ENCODE assay signal across 25 cellular contexts in genomic region chr6:108380876-108381275, GRCh38.
DNase-seq lines count a peak whose midpoint lies in the region; ATAC-seq, FAIRE-seq and TF ChIP-seq lines count a peak whose summit lies in the region.
"Had no signal": no experiment of that assay in that cellular context is flagged by ENCODE, and none has a peak within 500 bp of the region (broad histone marks: within the 10 kb centered on the region; RNA-seq: fewer than 3 reads in every experiment).

No MANE protein-coding gene starts in this region.

- H3K27me3 ChIP-seq in K562 (ENCODE audit: control insufficient read depth in 2 of 2, insufficient read depth in 2 of 2, low read length in 2 of 2), result no peaks in the 10 kb centered on the region
- no peaks in the 10 kb centered on the region for H3K27me3 ChIP-seq in tibial artery
- H3K27me3 ChIP-seq: BE2C; BLaER1 treated with 17β-estradiol and CSF1 and Interleukin-3, amounts not matched to agents 10 nM and 100 nM had no signal

- H3K27ac ChIP-seq in K562 (ENCODE audit: extremely low read depth, low read depth, low read length) (no peak overlapping the region), tibial artery (no peak overlapping the region)
- H3K27ac ChIP-seq: 22Rv1; BLaER1 treated with 17β-estradiol and CSF1 and Interleukin-3, amounts not matched to agents 10 nM and 100 nM had no signal

- peak; percentile 2 for DNase-seq in DMS 273 (lab: John Stamatoyannopoulos, UW; ENCODE audit: unreplicated experiment)
- DNase-seq in DMS 273 treated with DMSO at 0.1 percent for 48 hours (lab: John Stamatoyannopoulos, UW), result no peak
- DNase-seq in K562 (ENCODE audit: extremely low read depth in 1 of 4, low spot score in 3 of 4), result no peak
- no peak for DNase-seq in mesothelial cell of epicardium (ENCODE audit: low spot score in 2 of 2, unreplicated experiment in 2 of 2)
- DNase-seq in lower leg skin (ENCODE audit: low spot score in 2 of 2), result no peak
- DNase-seq in tibial artery, result no peak
- DNase-seq: ACHN; AML-193; BE2C; CD4-positive, alpha-beta T cell; CD8-positive, alpha-beta memory T cell; DMS79; EL; GF-D8; H9 had no signal

- H3K9ac ChIP-seq in K562 (ENCODE audit: insufficient read depth in 1 of 2, low read depth in 2 of 2, low read length in 2 of 2), result no peak overlapping the region
- H3K9ac ChIP-seq: BLaER1 treated with 17β-estradiol and CSF1 and Interleukin-3, amounts not matched to agents 10 nM and 100 nM had no signal

- peaks cover 31% of the 10 kb centered on the region for H3K9me3 Mint-ChIP-seq in mesothelial cell of epicardium

- no peaks in the 10 kb centered on the region for H4K20me1 ChIP-seq in K562 (replicated peaks; ENCODE audit: control insufficient read depth, insufficient read depth, low read length)
- H4K20me1 ChIP-seq: BLaER1 treated with 17β-estradiol and CSF1 and Interleukin-3, amounts not matched to agents 10 nM and 100 nM had no signal

- in situ Hi-C loops in K562 (cut with MboI), result no loop called here

- peak overlapping the region; percentile 15 for H3K27ac Mint-ChIP-seq in mesothelial cell of epicardium
- H3K27ac Mint-ChIP-seq: CD14-positive monocyte; CD4-positive, alpha-beta T cell; GM23338 had no signal

- H3K9me1 ChIP-seq in K562 (ENCODE audit: control insufficient read depth, insufficient read depth, low read length), result no peaks in the 10 kb centered on the region

- BruUV-seq in K562 (replicated peaks; lab: Mats Ljungman, UMichigan), result no TSS peak

- intact Hi-C loops in K562 (cut with micrococcal nuclease), result no loop called here
- intact Hi-C loops in lower leg skin (cut with DNase I; ENCODE audit: low total_unique reads), result no loop called here
- intact Hi-C loops in tibial artery (cut with DNase I; ENCODE audit: low total_unique reads), result no loop called here

- H2AFZ ChIP-seq in K562 (ENCODE audit: low read depth, low read length), result no peak overlapping the region
- H2AFZ ChIP-seq: GM23338 had no signal

- no peaks in the 10 kb centered on the region for H3K27me3 Mint-ChIP-seq in mesothelial cell of epicardium (ENCODE audit: low read depth)
- H3K27me3 Mint-ChIP-seq: CD4-positive, alpha-beta T cell; CD8-positive, alpha-beta memory T cell had no signal

- H3K4me1 ChIP-seq in K562 (replicated peaks in 1 of 2; ENCODE audit: control insufficient read depth in 2 of 2, insufficient read depth in 2 of 2, low read length in 2 of 2) (no peaks in the 10 kb centered on the region), tibial artery (no peaks in the 10 kb centered on the region)
- H3K4me1 ChIP-seq: BLaER1 treated with 17β-estradiol and CSF1 and Interleukin-3, amounts not matched to agents 10 nM and 100 nM had no signal

- no peak for TF ChIP-seq POLR2A in K562 (conservative IDR thresholded peaks at IDR 0.05)
- TF ChIP-seq POLR2A in lower leg skin (IDR thresholded peaks at IDR 0.05), result no peak

- no peak for TF ChIP-seq RAD21 in K562 (CRISPR knock-in tag; conservative IDR thresholded peaks at IDR 0.05 in 1 of 2, IDR thresholded peaks at IDR 0.05 in 1 of 2)

- H3K4me1 Mint-ChIP-seq in mesothelial cell of epicardium, result peaks cover 23% of the 10 kb centered on the region
- H3K4me1 Mint-ChIP-seq: CD14-positive monocyte; CD8-positive, alpha-beta memory T cell; GM23338; H9 had no signal

- peaks cover 29% of the 10 kb centered on the region for H3K36me3 Mint-ChIP-seq in mesothelial cell of epicardium

- TF ChIP-seq CTCF in K562 (IDR thresholded peaks at IDR 0.05 in 2 of 3, conservative IDR thresholded peaks at IDR 0.05 in 1 of 3; ENCODE audit: insufficient read depth in 2 of 3, low read depth in 1 of 3, low read length in 3 of 3), result no peak
- no peak for TF ChIP-seq CTCF in mesothelial cell of epicardium (IDR thresholded peaks at IDR 0.05; ENCODE audit: unreplicated experiment)
- no peak for TF ChIP-seq CTCF in lower leg skin (IDR thresholded peaks at IDR 0.05)
- no peak for TF ChIP-seq CTCF in tibial artery (IDR thresholded peaks at IDR 0.05)

- CTCF ChIA-PET in K562 (lab: Yijun Ruan, JAX; ENCODE audit: low intra/inter-chr PET ratio), result no interaction called here

- H3K9me3 ChIP-seq in K562 (replicated peaks; ENCODE audit: control insufficient read depth, insufficient read depth, low read depth, low read length) (no peaks in the 10 kb centered on the region), tibial artery (no peaks in the 10 kb centered on the region)
- H3K9me3 ChIP-seq: BE2C had no signal

- H3K4me3 ChIP-seq in K562, result no peak overlapping the region
- no peak overlapping the region for H3K4me3 ChIP-seq in lower leg skin (ENCODE audit: low read depth, poor library complexity, severe bottlenecking)
- no peak overlapping the region for H3K4me3 ChIP-seq in tibial artery
- H3K4me3 ChIP-seq: BLaER1 treated with 17β-estradiol and CSF1 and Interleukin-3, amounts not matched to agents 10 nM and 100 nM; GM23338 had no signal

- 62% methylated on average over 3 of the region's 3 CpGs for WGBS in K562 (ENCODE audit: insufficient coverage, low coverage, missing lambda C conversion rate)
- 69 to 70% methylated on average over 3 of the region's 3 CpGs for WGBS in lower leg skin, 2 donors

- POLR2A ChIA-PET in K562 (lab: Yijun Ruan, JAX), result no interaction called here

- FAIRE-seq in G401.6 (lab: Jason Lieb, UNC) (peak; percentile 48), K562 (lab: Jason Lieb, UNC) (no peak)
- FAIRE-seq: A204.1, GM12891, GM18507 had no signal

- no peaks in the 10 kb centered on the region for H3K79me2 ChIP-seq in K562 (ENCODE audit: control insufficient read depth, insufficient read depth, low read length)

- H3K4me3 Mint-ChIP-seq in mesothelial cell of epicardium, result no peak overlapping the region
- H3K4me3 Mint-ChIP-seq: CD14-positive monocyte; CD4-positive, alpha-beta T cell; CD8-positive, alpha-beta memory T cell; GM23338; H9 had no signal

- H3K4me2 ChIP-seq in K562 (ENCODE audit: insufficient read depth, low read length), result no peak overlapping the region
- H3K4me2 ChIP-seq: BLaER1 treated with 17β-estradiol and CSF1 and Interleukin-3, amounts not matched to agents 10 nM and 100 nM; GM23338 had no signal

- H3K36me3 ChIP-seq in K562 (ENCODE audit: control insufficient read depth, insufficient read depth, low read length) (no peaks in the 10 kb centered on the region), tibial artery (peaks cover 0 to 10% (median 0%) of the 10 kb centered on the region in 3 donors)
- H3K36me3 ChIP-seq: BE2C had no signal

- no peak for TF ChIP-seq EP300 in K562 (IDR thresholded peaks at IDR 0.05; ENCODE audit: low read length)

- ATAC-seq in K562, result no peak
- ATAC-seq in HG03378 (IDR thresholded peaks at IDR 0.05; ENCODE audit: unreplicated experiment), result no peak
- ATAC-seq: GM23338, HCT116 had no signal

TF ChIP-seq in K562, 482 proteins besides CTCF, POLR2A, EP300 and RAD21:
- TF ChIP-seq, protein P1, sequence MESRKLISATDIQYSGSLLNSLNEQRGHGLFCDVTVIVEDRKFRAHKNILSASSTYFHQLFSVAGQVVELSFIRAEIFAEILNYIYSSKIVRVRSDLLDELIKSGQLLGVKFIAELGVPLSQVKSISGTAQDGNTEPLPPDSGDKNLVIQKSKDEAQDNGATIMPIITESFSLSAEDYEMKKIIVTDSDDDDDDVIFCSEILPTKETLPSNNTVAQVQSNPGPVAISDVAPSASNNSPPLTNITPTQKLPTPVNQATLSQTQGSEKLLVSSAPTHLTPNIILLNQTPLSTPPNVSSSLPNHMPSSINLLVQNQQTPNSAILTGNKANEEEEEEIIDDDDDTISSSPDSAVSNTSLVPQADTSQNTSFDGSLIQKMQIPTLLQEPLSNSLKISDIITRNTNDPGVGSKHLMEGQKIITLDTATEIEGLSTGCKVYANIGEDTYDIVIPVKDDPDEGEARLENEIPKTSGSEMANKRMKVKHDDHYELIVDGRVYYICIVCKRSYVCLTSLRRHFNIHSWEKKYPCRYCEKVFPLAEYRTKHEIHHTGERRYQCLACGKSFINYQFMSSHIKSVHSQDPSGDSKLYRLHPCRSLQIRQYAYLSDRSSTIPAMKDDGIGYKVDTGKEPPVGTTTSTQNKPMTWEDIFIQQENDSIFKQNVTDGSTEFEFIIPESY (CRISPR knock-in tag; IDR thresholded peaks at IDR 0.05), result peak; percentile 60; the same call in 1 of the 2 replicates
- TF ChIP-seq ZNF282 (CRISPR knock-in tag; IDR thresholded peaks at IDR 0.05) (no peak), MEF2A (IDR thresholded peaks at IDR 0.05; ENCODE audit: control insufficient read depth, low read depth, low read length) (no peak)
- TF ChIP-seq, protein P2, sequence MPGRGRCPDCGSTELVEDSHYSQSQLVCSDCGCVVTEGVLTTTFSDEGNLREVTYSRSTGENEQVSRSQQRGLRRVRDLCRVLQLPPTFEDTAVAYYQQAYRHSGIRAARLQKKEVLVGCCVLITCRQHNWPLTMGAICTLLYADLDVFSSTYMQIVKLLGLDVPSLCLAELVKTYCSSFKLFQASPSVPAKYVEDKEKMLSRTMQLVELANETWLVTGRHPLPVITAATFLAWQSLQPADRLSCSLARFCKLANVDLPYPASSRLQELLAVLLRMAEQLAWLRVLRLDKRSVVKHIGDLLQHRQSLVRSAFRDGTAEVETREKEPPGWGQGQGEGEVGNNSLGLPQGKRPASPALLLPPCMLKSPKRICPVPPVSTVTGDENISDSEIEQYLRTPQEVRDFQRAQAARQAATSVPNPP (IDR thresholded peaks at IDR 0.05; ENCODE audit: borderline replicate concordance, insufficient read depth, insufficient read length), result no peak
